13 cellular contexts compared by ENCODE assay signal in the genomic region with DNA sequence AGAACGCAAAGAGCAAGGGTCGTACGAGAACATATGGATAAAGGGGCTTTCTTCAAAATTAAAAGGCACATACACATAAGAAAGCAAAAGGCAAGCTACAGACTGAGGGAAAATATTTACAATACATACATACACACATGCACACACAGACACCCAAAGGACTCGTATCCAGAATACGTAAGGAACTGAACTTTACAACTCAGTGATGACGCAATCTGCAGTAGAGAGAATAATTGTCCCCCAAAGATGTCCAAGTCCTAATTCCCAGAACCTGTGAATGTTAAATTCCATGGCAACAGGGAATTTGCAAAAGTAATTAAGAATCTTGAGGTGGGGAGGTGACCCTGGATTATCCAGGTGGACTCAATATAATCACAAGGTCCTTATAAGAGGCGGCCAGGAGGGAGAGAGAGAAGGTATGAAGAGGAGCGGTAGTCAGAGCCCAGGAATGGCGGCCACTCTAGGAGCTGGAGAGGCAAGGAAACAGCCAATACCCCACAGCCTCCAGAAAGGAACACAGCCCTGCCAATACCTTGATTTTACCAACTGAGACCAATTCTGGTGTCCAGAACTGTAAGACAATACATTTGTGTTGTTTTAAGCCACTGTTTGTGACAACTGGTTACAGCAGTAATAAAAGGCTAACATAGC. TPM values are rescaled to one million over a fixed set of nuclear protein-coding genes. Genes with fewer than 3 reads are reported as not detected.
DNase-seq lines count a peak whose midpoint lies in the region; ATAC-seq and TF ChIP-seq lines count a peak whose summit lies in the region.
"Had no signal": no experiment of that assay in that cellular context is flagged by ENCODE, and none has a peak within 500 bp of the region (broad histone marks: within the 10 kb centered on the region; RNA-seq: fewer than 3 reads in every experiment).

No MANE protein-coding gene starts in this region.

- peak; percentile 12 for DNase-seq in COLO668 (lab: John Stamatoyannopoulos, UW; ENCODE audit: unreplicated experiment)
- DNase-seq in HT-29 (ENCODE audit: low spot score), result peak; percentile 56
- DNase-seq in nephron progenitor cell, result no peak
- DNase-seq in caudate nucleus (lab: John Stamatoyannopoulos, UW), result no peak
- no peak for DNase-seq in WTC11 (ENCODE audit: low spot score)
- DNase-seq: activated naive CD4-positive, alpha-beta T cell; CD4-positive, CD25-positive, alpha-beta regulatory T cell; GOT3; midbrain; stimulated activated CD4-positive, alpha-beta T cell treated with anti-CD3 and anti-CD28 coated beads, Interleukin-1b, Interleukin-23, amount 100 ng/mL, for 48 hours had no signal

- TF ChIP-seq CTCF in brain (conservative IDR thresholded peaks at IDR 0.05), result no peak
- no peak for TF ChIP-seq CTCF in nephron progenitor cell (IDR thresholded peaks at IDR 0.05)
- TF ChIP-seq CTCF in WTC11 (IDR thresholded peaks at IDR 0.05), result no peak

- CTCF ChIA-PET in WTC11 (lab: Charles Lee), result no interaction called here

- H3K4me3 Mint-ChIP-seq in brain (no peak overlapping the region), nephron progenitor cell (no peak overlapping the region), WTC11 (no peak overlapping the region)
- H3K4me3 Mint-ChIP-seq: CD4-positive, CD25-positive, alpha-beta regulatory T cell had no signal

- no peak overlapping the region for H3K27ac ChIP-seq in caudate nucleus (ENCODE audit: low read depth, low read length)
- H3K27ac ChIP-seq: SK-N-MC had no signal

- H3K27me3 Mint-ChIP-seq in brain (no peaks in the 10 kb centered on the region), nephron progenitor cell (ENCODE audit: low read depth, poor library complexity) (no peaks in the 10 kb centered on the region), WTC11 (ENCODE audit: low read depth) (no peaks in the 10 kb centered on the region)
- H3K27me3 Mint-ChIP-seq: CD4-positive, CD25-positive, alpha-beta regulatory T cell had no signal

- H3K27ac Mint-ChIP-seq in brain (peak overlapping the region in 3 of 5 experiments; percentile 37 to 91 (median 80)), nephron progenitor cell (peak overlapping the region; percentile 94), WTC11 (no peak overlapping the region)

- peaks cover 60% of the 10 kb centered on the region for H3K4me1 Mint-ChIP-seq in brain
- H3K4me1 Mint-ChIP-seq in nephron progenitor cell, result peaks cover 35% of the 10 kb centered on the region
- H3K4me1 Mint-ChIP-seq in WTC11, result peaks cover 38% of the 10 kb centered on the region

- ATAC-seq in HG02884 (IDR thresholded peaks at IDR 0.05; ENCODE audit: unreplicated experiment) (no peak), WTC11 (no peak)

- peaks cover 44% of the 10 kb centered on the region for H3K36me3 Mint-ChIP-seq in brain
- peaks cover 44% of the 10 kb centered on the region for H3K36me3 Mint-ChIP-seq in nephron progenitor cell (ENCODE audit: low read depth)
- H3K36me3 Mint-ChIP-seq in WTC11, result peaks cover 8% of the 10 kb centered on the region

- POLR2A ChIA-PET in WTC11 (lab: Charles Lee), result no interaction called here

- H3K9me3 Mint-ChIP-seq in brain (peaks cover 0 to 14% (median 6%) of the 10 kb centered on the region in 5 experiments), nephron progenitor cell (peaks cover 11% of the 10 kb centered on the region), WTC11 (peaks cover 7% of the 10 kb centered on the region)

TF ChIP-seq in WTC11, 78 proteins besides CTCF, POLR2A, EP300 and RAD21:
- TF ChIP-seq ZNF396 (CRISPR knock-in tag; IDR thresholded peaks at IDR 0.05; ENCODE audit: borderline replicate concordance) (no peak), MYBL2 (CRISPR knock-in tag; IDR thresholded peaks at IDR 0.05) (no peak), RELA (CRISPR knock-in tag; IDR thresholded peaks at IDR 0.05; ENCODE audit: borderline replicate concordance) (no peak), ZNF219 (CRISPR knock-in tag; IDR thresholded peaks at IDR 0.05; ENCODE audit: borderline replicate concordance) (no peak), IRF2 (CRISPR knock-in tag; IDR thresholded peaks at IDR 0.05; ENCODE audit: borderline replicate concordance, low read depth) (no peak), NR1H2 (CRISPR knock-in tag; IDR thresholded peaks at IDR 0.05) (no peak), OVOL2 (CRISPR knock-in tag; IDR thresholded peaks at IDR 0.05; ENCODE audit: borderline replicate concordance) (no peak), ZNF138 (CRISPR knock-in tag; conservative IDR thresholded peaks at IDR 0.05) (no peak), PRRX2 (CRISPR knock-in tag; IDR thresholded peaks at IDR 0.05) (no peak), ZBTB21 (CRISPR knock-in tag; IDR thresholded peaks at IDR 0.05; ENCODE audit: borderline replicate concordance) (no peak), NFE2L1 (CRISPR knock-in tag; IDR thresholded peaks at IDR 0.05) (no peak), FOXK1 (CRISPR knock-in tag; IDR thresholded peaks at IDR 0.05) (no peak), USF2 (CRISPR knock-in tag; IDR thresholded peaks at IDR 0.05) (no peak), ZNF317 (CRISPR knock-in tag; IDR thresholded peaks at IDR 0.05; ENCODE audit: borderline replicate concordance, low read depth) (no peak)
- TF ChIP-seq, protein P1, sequence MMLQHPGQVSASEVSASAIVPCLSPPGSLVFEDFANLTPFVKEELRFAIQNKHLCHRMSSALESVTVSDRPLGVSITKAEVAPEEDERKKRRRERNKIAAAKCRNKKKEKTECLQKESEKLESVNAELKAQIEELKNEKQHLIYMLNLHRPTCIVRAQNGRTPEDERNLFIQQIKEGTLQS (CRISPR knock-in tag; conservative IDR thresholded peaks at IDR 0.05), result no peak
- TF ChIP-seq, protein P2, sequence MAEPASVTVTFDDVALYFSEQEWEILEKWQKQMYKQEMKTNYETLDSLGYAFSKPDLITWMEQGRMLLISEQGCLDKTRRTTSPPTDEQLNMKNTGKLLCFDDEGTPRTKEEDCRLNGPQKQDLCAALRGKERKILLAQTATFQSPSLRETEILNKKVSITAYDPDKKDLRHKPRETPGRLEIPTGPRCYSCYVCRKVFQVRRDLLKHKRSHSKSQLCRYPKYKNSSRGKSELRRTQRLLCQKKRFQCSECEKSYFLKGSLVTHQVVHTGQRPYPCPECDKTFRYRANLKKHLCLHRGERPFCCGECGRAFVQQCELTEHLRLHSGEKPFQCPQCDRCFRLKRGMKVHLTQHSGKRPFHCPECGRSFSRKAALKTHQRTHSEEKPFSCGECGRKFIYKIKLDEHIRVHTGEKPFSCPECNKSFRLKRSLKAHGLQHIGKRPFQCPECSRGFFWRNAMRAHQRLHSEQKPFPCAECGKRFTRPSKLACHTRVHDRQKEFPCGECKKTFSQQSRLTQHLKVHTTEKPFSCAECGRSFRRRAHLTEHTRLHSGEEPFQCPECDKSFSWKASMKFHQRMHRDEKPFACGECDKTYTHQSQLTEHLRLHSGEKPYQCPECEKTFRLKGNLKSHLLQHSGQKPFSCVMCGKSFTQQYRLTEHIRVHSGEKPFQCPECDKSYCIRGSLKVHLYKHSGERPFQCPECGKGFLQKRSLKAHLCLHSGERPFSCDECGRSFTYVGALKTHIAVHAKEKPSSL (CRISPR knock-in tag; conservative IDR thresholded peaks at IDR 0.05), result no peak

RNA-seq across cellular contexts. Expression of gene STS, which starts 27.5 kb away (rescaled TPM):
- total RNA-seq in HT-29 (2014; rRNA removed; shearing (Covaris generic)), result 1.7 and 2.6 TPM in 2 replicates
- polyA plus RNA-seq in brain (ENCODE audit: insufficient read depth, low read depth, low replicate concordance), result 5.4 TPM
- 0.87 to 1.3 TPM (median 0.96 TPM) in 3 replicates for total RNA-seq in WTC11 (2021)

RNA-seq across cellular contexts. Expression of gene PUDP, which starts 27.9 kb away (rescaled TPM):
- 3.4 and 4.6 TPM in 2 replicates for total RNA-seq in HT-29 (2014; rRNA removed; shearing (Covaris generic))
- polyA plus RNA-seq in brain (ENCODE audit: insufficient read depth, low read depth, low replicate concordance), result 7.6 TPM
- total RNA-seq in WTC11 (2021), result 20.8 to 22.2 TPM (median 21.7 TPM) in 3 replicates

Comparison
In these comparisons a context has a peak if more than half of its experiments do, and no peak if none do; other contexts are left out.
1. DNase-seq: peak in COLO668 (single experiment) and HT-29 (single experiment); none in nephron progenitor cell (single experiment), caudate nucleus (0 of 61) and WTC11 (single experiment).